ENCODE assay signal across 21 cellular contexts in genomic region chr12:132825861-132826260, GRCh38. TPM values are rescaled to one million over a fixed set of nuclear protein-coding genes. Genes with fewer than 3 reads are reported as not detected.
DNase-seq lines count a peak whose midpoint lies in the region; ATAC-seq and TF ChIP-seq lines count a peak whose summit lies in the region.
"Had no signal": no experiment of that assay in that cellular context is flagged by ENCODE, and none has a peak within 500 bp of the region (broad histone marks: within the 10 kb centered on the region; RNA-seq: fewer than 3 reads in every experiment).

No MANE protein-coding gene starts in this region.

- peak overlapping the region; percentile 10 for H3K4me3 Mint-ChIP-seq in activated naive CD4-positive, alpha-beta T cell treated with anti-CD3 and anti-CD28 coated beads, Interleukin-2, amount 10 ng/mL, durations not matched to agents 7 days and 5 days
- H3K4me3 Mint-ChIP-seq in endothelial cell (ENCODE audit: unreplicated experiment): peak overlapping the region; percentile 57
- no peak overlapping the region for H3K4me3 Mint-ChIP-seq in stimulated activated memory B cell treated with anti-CD40 and anti-IgM and Interleukin-4, amounts not matched to agents 10 μg/mL and 1 μg/mL and 100 μg/mL, for 72 hours

- DNase-seq in activated naive CD4-positive, alpha-beta T cell treated with anti-CD3 and anti-CD28 coated beads, Interleukin-2, amount 10 ng/mL, durations not matched to agents 7 days and 5 days: no peak
- no peak for DNase-seq in activated naive CD4-positive, alpha-beta T cell (lab: John Stamatoyannopoulos, UW)
- no peak for DNase-seq in endothelial cell (ENCODE audit: low spot score)
- no peak for DNase-seq in NCI-H1105 (lab: John Stamatoyannopoulos, UW)
- DNase-seq in SK-N-DZ (ENCODE audit: low spot score): no peak
- DNase-seq: activated naive CD8-positive, alpha-beta T cell treated with anti-CD3 and anti-CD28 coated beads, Interleukin-2, amount 50 U/mL, for 24 hours; brain microvascular endothelial cell; effector memory CD4-positive, alpha-beta T cell; EL; KG1; NCI-H187; NCI-H2227 treated with DMSO at 0.1 percent for 48 hours; NCI-H774; spleen; stimulated activated CD4-positive, alpha-beta T cell treated with anti-CD3 and anti-CD28 coated beads, Interleukin-4, amount 100 ng/mL, for 1 hour; upper lobe of left lung had no signal

- H3K27ac Mint-ChIP-seq in activated naive CD4-positive, alpha-beta T cell treated with anti-CD3 and anti-CD28 coated beads, Interleukin-2, amount 10 ng/mL, durations not matched to agents 7 days and 5 days: no peak overlapping the region
- no peak overlapping the region for H3K27ac Mint-ChIP-seq in endothelial cell (ENCODE audit: unreplicated experiment)
- H3K27ac Mint-ChIP-seq in stimulated activated memory B cell treated with anti-CD40 and anti-IgM and Interleukin-4, amounts not matched to agents 10 μg/mL and 1 μg/mL and 100 μg/mL, for 72 hours: peak overlapping the region; percentile 49

- TF ChIP-seq CTCF in VCaP (conservative IDR thresholded peaks at IDR 0.05) (no peak), endothelial cell (IDR thresholded peaks at IDR 0.05; ENCODE audit: unreplicated experiment) (no peak)

- H3K4me1 Mint-ChIP-seq in activated naive CD4-positive, alpha-beta T cell treated with anti-CD3 and anti-CD28 coated beads, Interleukin-2, amount 10 ng/mL, durations not matched to agents 7 days and 5 days: peaks cover 50% of the 10 kb centered on the region
- peaks cover 19% of the 10 kb centered on the region for H3K4me1 Mint-ChIP-seq in endothelial cell (ENCODE audit: unreplicated experiment)
- peaks cover 54% of the 10 kb centered on the region for H3K4me1 Mint-ChIP-seq in stimulated activated memory B cell treated with anti-CD40 and anti-IgM and Interleukin-4, amounts not matched to agents 10 μg/mL and 1 μg/mL and 100 μg/mL, for 72 hours

- H3K36me3 Mint-ChIP-seq in activated naive CD4-positive, alpha-beta T cell treated with anti-CD3 and anti-CD28 coated beads, Interleukin-2, amount 10 ng/mL, durations not matched to agents 7 days and 5 days: peaks cover 52% of the 10 kb centered on the region
- peaks cover 45% of the 10 kb centered on the region for H3K36me3 Mint-ChIP-seq in endothelial cell (ENCODE audit: low read depth, unreplicated experiment)
- peaks cover 46% of the 10 kb centered on the region for H3K36me3 Mint-ChIP-seq in stimulated activated memory B cell treated with anti-CD40 and anti-IgM and Interleukin-4, amounts not matched to agents 10 μg/mL and 1 μg/mL and 100 μg/mL, for 72 hours

- no peaks in the 10 kb centered on the region for H3K9me3 Mint-ChIP-seq in activated naive CD4-positive, alpha-beta T cell treated with anti-CD3 and anti-CD28 coated beads, Interleukin-2, amount 10 ng/mL, durations not matched to agents 7 days and 5 days
- H3K9me3 Mint-ChIP-seq in endothelial cell (ENCODE audit: unreplicated experiment): no peaks in the 10 kb centered on the region
- no peaks in the 10 kb centered on the region for H3K9me3 Mint-ChIP-seq in stimulated activated memory B cell treated with anti-CD40 and anti-IgM and Interleukin-4, amounts not matched to agents 10 μg/mL and 1 μg/mL and 100 μg/mL, for 72 hours
- H3K9me3 Mint-ChIP-seq: activated naive CD8-positive, alpha-beta T cell treated with anti-CD3 and anti-CD28 coated beads, Interleukin-2, amount 50 U/mL, for 24 hours had no signal

- H3K27ac ChIP-seq in VCaP: peak overlapping the region; percentile 98; the same call in 1 of the 2 replicates
- H3K27ac ChIP-seq: BLaER1, brain microvascular endothelial cell, esophagus muscularis mucosa, spleen, upper lobe of left lung had no signal

- peaks cover 4% of the 10 kb centered on the region for H3K27me3 Mint-ChIP-seq in activated naive CD4-positive, alpha-beta T cell treated with anti-CD3 and anti-CD28 coated beads, Interleukin-2, amount 10 ng/mL, durations not matched to agents 7 days and 5 days
- H3K27me3 Mint-ChIP-seq in endothelial cell (ENCODE audit: unreplicated experiment): peaks cover 18% of the 10 kb centered on the region
- H3K27me3 Mint-ChIP-seq in stimulated activated memory B cell treated with anti-CD40 and anti-IgM and Interleukin-4, amounts not matched to agents 10 μg/mL and 1 μg/mL and 100 μg/mL, for 72 hours: no peaks in the 10 kb centered on the region

- CTCF ChIA-PET in activated naive CD4-positive, alpha-beta T cell treated with anti-CD3 and anti-CD28 coated beads, Interleukin-2, amount 10 ng/mL, durations not matched to agents 7 days and 5 days (lab: Charles Lee): no interaction called here

- ATAC-seq in stimulated activated memory B cell treated with anti-CD40 and anti-IgM and Interleukin-4, amounts not matched to agents 10 μg/mL and 1 μg/mL and 100 μg/mL, for 72 hours: no peak
- ATAC-seq in HG03565 (IDR thresholded peaks at IDR 0.05; ENCODE audit: unreplicated experiment): no peak
- ATAC-seq: activated naive CD8-positive, alpha-beta T cell treated with anti-CD3 and anti-CD28 coated beads, Interleukin-2, amount 50 U/mL, for 24 hours had no signal

RNA-seq across cellular contexts. Expression of gene GOLGA3, which starts 2.8 kb away (rescaled TPM):
- total RNA-seq in endothelial cell (ENCODE audit: unreplicated experiment): 44.3 TPM
- polyA plus RNA-seq in SK-N-DZ (2014; cell fraction: cytosol; rRNA removed): 21.1 and 26.2 TPM in 2 replicates
- polyA plus RNA-seq in SK-N-DZ (2014; cell fraction: nucleus; rRNA removed): 25.9 and 59.6 TPM in 2 replicates
